Comparison of ENCODE assay signal across 8 cellular contexts in genomic region chr12:106246891-106247730, GRCh38. TPM values are rescaled to one million over a fixed set of nuclear protein-coding genes. Genes with fewer than 3 reads are reported as not detected.
A peak's percentile ranks its signal among the peaks of the same experiment; 100 is the strongest.
DNase-seq lines count a peak whose midpoint lies in the region; ATAC-seq, FAIRE-seq and TF ChIP-seq lines count a peak whose summit lies in the region.

No MANE protein-coding gene starts in this region.

- POLR2A ChIA-PET in HepG2 (lab: Yijun Ruan, JAX): interaction anchor here (0.9 to 2.3 kb wide), 6 partner anchors 28 to 111 kb away, joined by 3 to 13 read pairs (median 4); no protein-coding TSS in a partner anchor

- TF ChIP-seq POLR2A in HepG2 (IDR thresholded peaks at IDR 0.05; ENCODE audit: insufficient read depth in 1 of 2, low read depth in 2 of 2, low read length in 2 of 2): no peak

- H3K27me3 ChIP-seq in KMS-11 (ENCODE audit: insufficient read depth, low read depth) (no peaks in the 10 kb centered on the region), dorsolateral prefrontal cortex (no peaks in the 10 kb centered on the region), HepG2 (ENCODE audit: control insufficient read depth in 1 of 2, insufficient read depth in 2 of 2, low read length in 2 of 2) (peaks cover 0 to 4% of the 10 kb centered on the region in 2 experiments; a peak in 1 of 5 replicates)

- intact Hi-C loops in dorsolateral prefrontal cortex (cut with DNase I): loop anchor here (5.0 kb wide), 4 partner anchors 35 to 110 kb away; partner anchors contain the start of genes POLR3B (in 1 of the 2) and TCP11L2 (in 1 of the 2)
- intact Hi-C loops in HepG2 (cut with micrococcal nuclease; ENCODE audit: unreplicated experiment): loop anchor here (5.0 kb wide), 1 partner anchor 100 kb away; no protein-coding TSS in a partner anchor

- in situ Hi-C loops in HepG2 (cut with HindIII; ENCODE audit: extremely low pct_ligation_motif_present, low pct_unique_long_range_greater_than_20kb): no loop called here

- H3K4me3 ChIP-seq in KMS-11 (IDR thresholded peaks at IDR 0.05; ENCODE audit: insufficient read depth, low read depth, low read length): no peak overlapping the region
- peak overlapping the region; percentile 62 to 92 (median 81) for H3K4me3 ChIP-seq in dorsolateral prefrontal cortex
- H3K4me3 ChIP-seq in HepG2 (replicated peaks in 1 of 3; ENCODE audit: insufficient read depth in 1 of 3, low read depth in 2 of 3, low read length in 3 of 3): peak overlapping the region; percentile 80 to 90 (median 83)

- FAIRE-seq in HepG2 (lab: Jason Lieb, UNC): no peak

- H3K4me1 ChIP-seq in KMS-11 (ENCODE audit: low read depth, poor library complexity, severe bottlenecking) (peaks cover 11% of the 10 kb centered on the region), HepG2 (ENCODE audit: insufficient read depth, low read length) (peaks cover 49% of the 10 kb centered on the region)

- CTCF ChIA-PET in HepG2 (lab: Yijun Ruan, JAX; ENCODE audit: low intra/inter-chr PET ratio, low total read pairs): no interaction called here

- no TSS peak for BruUV-seq in HepG2 (replicated peaks; lab: Mats Ljungman, UMichigan)

- WGBS in HepG2 (ENCODE audit: low lambda C conversion rate): 18% methylated on average over 9 of the region's 81 CpGs

- ATAC-seq in HepG2: peak; percentile 59

- H2AFZ ChIP-seq in KMS-11 (ENCODE audit: low read depth): peak overlapping the region; percentile 61
- no peak overlapping the region for H2AFZ ChIP-seq in HepG2 (ENCODE audit: low read length)

- H3K4me2 ChIP-seq in KMS-11: peak overlapping the region; percentile 71
- peak overlapping the region; percentile 95 for H3K4me2 ChIP-seq in HepG2 (ENCODE audit: low read depth, low read length)

- H3K27ac ChIP-seq in KMS-11 (no peak overlapping the region), dorsolateral prefrontal cortex (peak overlapping the region in 57 of 59 donors; percentile 29 to 97 (median 84)), HepG2 (ENCODE audit: extremely low read length, insufficient read depth, low read length) (peak overlapping the region; percentile 43)

- peak; percentile 65 for DNase-seq in CD1c-positive myeloid dendritic cell (ENCODE audit: extremely low spot score)
- peak; percentile 82 for DNase-seq in GM20000 (ENCODE audit: low spot score)
- peak; percentile 65 for DNase-seq in activated CD4-positive, alpha-beta T cell treated with anti-CD3 and anti-CD28 coated beads, Interleukin-2, amount 50 U/mL, for 1 hour
- peak in 4 of 10 donors; percentile 43 to 67 (median 65) for DNase-seq in dorsolateral prefrontal cortex
- no peak for DNase-seq in HepG2 (ENCODE audit: low spot score)
- peak in 2 of 3 experiments; percentile 24 to 44 for DNase-seq in stimulated activated CD4-positive, alpha-beta T cell treated with anti-CD3 and anti-CD28 coated beads, TNF-alpha, amount 100 ng/mL, for 24 hours (ENCODE audit: low read depth in 3 of 3)
- DNase-seq in OCI-M1 (lab: John Stamatoyannopoulos, UW): no peak

- H3K9ac ChIP-seq in KMS-11 (peak overlapping the region; percentile 50; the same call in 1 of the 2 replicates), HepG2 (ENCODE audit: insufficient read depth, low read depth, low read length) (peak overlapping the region; percentile 83)

- H3K36me3 ChIP-seq in KMS-11 (ENCODE audit: insufficient read depth) (no peaks in the 10 kb centered on the region), HepG2 (replicated peaks in 1 of 2; ENCODE audit: control insufficient read depth in 1 of 2, insufficient read depth in 2 of 2, low read length in 2 of 2) (peaks cover 1 to 9% of the 10 kb centered on the region in 2 experiments; a peak in 3 of 5 replicates)

- no peaks in the 10 kb centered on the region for H4K20me1 ChIP-seq in KMS-11 (ENCODE audit: insufficient read depth)
- no peaks in the 10 kb centered on the region; the same call in 1 of the 2 replicates for H4K20me1 ChIP-seq in HepG2 (ENCODE audit: insufficient read depth, low read length)

- TF ChIP-seq EP300 in HepG2 (IDR thresholded peaks at IDR 0.05; ENCODE audit: low read depth in 2 of 2, low read length in 2 of 2) (no peak), HepG2 (CRISPR knock-in tag; IDR thresholded peaks at IDR 0.05; ENCODE audit: borderline replicate concordance) (no peak)

- H3K9me3 ChIP-seq in HepG2 (ENCODE audit: low read length): no peaks in the 10 kb centered on the region

- H3K79me2 ChIP-seq in KMS-11 (ENCODE audit: insufficient read depth, low read depth) (no peaks in the 10 kb centered on the region), HepG2 (ENCODE audit: insufficient read depth, low read length) (peaks cover 7% of the 10 kb centered on the region)

- TF ChIP-seq CTCF in GM20000 (IDR thresholded peaks at IDR 0.05; ENCODE audit: extremely low read depth, missing control alignments) (no peak), KMS-11 (conservative IDR thresholded peaks at IDR 0.05; ENCODE audit: low read depth, low read length) (no peak), dorsolateral prefrontal cortex (IDR thresholded peaks at IDR 0.05 in 54 of 56, conservative IDR thresholded peaks at IDR 0.05 in 2 of 56; ENCODE audit: low read depth in 1 of 56, partially characterized antibody in 56 of 56) (no peak), HepG2 (CRISPR knock-in tag; IDR thresholded peaks at IDR 0.05) (0 out of 2 replicates have a peak, but pooled peaks have one; percentile 5)

- TF ChIP-seq RAD21 in HepG2 (CRISPR knock-in tag; IDR thresholded peaks at IDR 0.05): no peak

TF ChIP-seq in HepG2, 621 proteins besides CTCF, POLR2A, EP300 and RAD21 (continues in another document):
- TF ChIP-seq, protein P1, sequence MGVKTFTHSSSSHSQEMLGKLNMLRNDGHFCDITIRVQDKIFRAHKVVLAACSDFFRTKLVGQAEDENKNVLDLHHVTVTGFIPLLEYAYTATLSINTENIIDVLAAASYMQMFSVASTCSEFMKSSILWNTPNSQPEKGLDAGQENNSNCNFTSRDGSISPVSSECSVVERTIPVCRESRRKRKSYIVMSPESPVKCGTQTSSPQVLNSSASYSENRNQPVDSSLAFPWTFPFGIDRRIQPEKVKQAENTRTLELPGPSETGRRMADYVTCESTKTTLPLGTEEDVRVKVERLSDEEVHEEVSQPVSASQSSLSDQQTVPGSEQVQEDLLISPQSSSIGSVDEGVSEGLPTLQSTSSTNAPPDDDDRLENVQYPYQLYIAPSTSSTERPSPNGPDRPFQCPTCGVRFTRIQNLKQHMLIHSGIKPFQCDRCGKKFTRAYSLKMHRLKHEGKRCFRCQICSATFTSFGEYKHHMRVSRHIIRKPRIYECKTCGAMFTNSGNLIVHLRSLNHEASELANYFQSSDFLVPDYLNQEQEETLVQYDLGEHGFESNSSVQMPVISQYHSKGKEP (CRISPR knock-in tag; IDR thresholded peaks at IDR 0.05): no peak
- TF ChIP-seq ZNF160 (CRISPR knock-in tag; IDR thresholded peaks at IDR 0.05): 0 out of 2 replicates have a peak, but pooled peaks have one; percentile 24

RNA-seq across cellular contexts. Expression of gene CKAP4, which starts 0.7 kb away (rescaled TPM):
- 10 to 100 TPM; 11.0 to 24.2 (median 17.7) TPM for total RNA-seq in dorsolateral prefrontal cortex
- total RNA-seq in HepG2 (2016; rRNA removed; fragmentation: Illumina TruSeq; extraction: Trizol): 37.3 and 70.2 TPM in 2 replicates
- 3.7 and 3.9 TPM in 2 replicates for total RNA-seq in HepG2 (2016; cell fraction: cytosol; rRNA removed; fragmentation: Illumina TruSeq; extraction: Trizol; ENCODE audit: low read depth)
- 34.6 and 68.5 TPM in 2 replicates for total RNA-seq in HepG2 (2016; cell fraction: insoluble cytoplasmic fraction; rRNA removed; fragmentation: Illumina TruSeq; extraction: Trizol)
- 14.7 and 15.5 TPM in 2 replicates for total RNA-seq in HepG2 (2016; cell fraction: membrane; rRNA removed; fragmentation: Illumina TruSeq; extraction: Trizol)
- 67.9 and 80.5 TPM in 2 replicates for total RNA-seq in HepG2 (2016; cell fraction: nucleus; rRNA removed; fragmentation: Illumina TruSeq; extraction: Trizol)
- 39.2 and 45.4 TPM in 2 replicates for polyA plus RNA-seq in HepG2 (2011; rRNA removed)
- polyA plus RNA-seq in HepG2 (2011; cell fraction: cytosol; rRNA removed): 30.8 and 37.4 TPM in 2 replicates
- polyA plus RNA-seq in HepG2 (2011; cell fraction: nucleus; rRNA removed): 17.5 and 20.0 TPM in 2 replicates
- polyA plus RNA-seq in HepG2 (2012): 76.8 and 81.5 TPM in 2 replicates
- 4.9 and 5.3 TPM in 2 replicates for polyA plus RNA-seq in HepG2 (2016; cell fraction: cytosol; fragmentation: Illumina TruSeq; extraction: Trizol; ENCODE audit: low read depth)
- polyA plus RNA-seq in HepG2 (2016; cell fraction: insoluble cytoplasmic fraction; fragmentation: Illumina TruSeq; extraction: Trizol; ENCODE audit: low read depth): 44.7 and 53.0 TPM in 2 replicates
- 13.7 and 14.8 TPM in 2 replicates for polyA plus RNA-seq in HepG2 (2016; cell fraction: membrane; fragmentation: Illumina TruSeq; extraction: Trizol; ENCODE audit: low read depth)
- polyA plus RNA-seq in HepG2 (2016; cell fraction: nucleus; fragmentation: Illumina TruSeq; extraction: Trizol; ENCODE audit: insufficient read depth, low read depth): 125 and 131 TPM in 2 replicates
- polyA minus RNA-seq in HepG2 (2011; rRNA and poly(A)+ RNA removed; ENCODE audit: low replicate concordance): 17.1 and 29.8 TPM in 2 replicates
- polyA minus RNA-seq in HepG2 (2011; cell fraction: cytosol; rRNA and poly(A)+ RNA removed): 29.4 and 33.1 TPM in 2 replicates
- polyA minus RNA-seq in HepG2 (2011; cell fraction: nucleus; rRNA and poly(A)+ RNA removed): 11.7 and 15.9 TPM in 2 replicates

RNA-seq across cellular contexts. Expression of gene TCP11L2, which starts 55.4 kb away (rescaled TPM):
- total RNA-seq in dorsolateral prefrontal cortex (100 to 1,000 TPM in 2 of 120 experiments, 10 to 100 TPM in 118; 20.9 to 141 (median 42.8) TPM), HepG2 (2016; rRNA removed; fragmentation: Illumina TruSeq; extraction: Trizol) (4.6 TPM in 2 replicates)
- total RNA-seq in HepG2 (2016; cell fraction: cytosol; rRNA removed; fragmentation: Illumina TruSeq; extraction: Trizol; ENCODE audit: low read depth): 1.1 and 1.3 TPM in 2 replicates
- 3.7 and 4.3 TPM in 2 replicates for total RNA-seq in HepG2 (2016; cell fraction: insoluble cytoplasmic fraction; rRNA removed; fragmentation: Illumina TruSeq; extraction: Trizol)
- total RNA-seq in HepG2 (2016; cell fraction: membrane; rRNA removed; fragmentation: Illumina TruSeq; extraction: Trizol): 1.4 and 2.2 TPM in 2 replicates
- 5.1 and 5.6 TPM in 2 replicates for total RNA-seq in HepG2 (2016; cell fraction: nucleus; rRNA removed; fragmentation: Illumina TruSeq; extraction: Trizol)
- polyA plus RNA-seq in HepG2 (2011; rRNA removed): 24.1 and 29.2 TPM in 2 replicates
- 10.5 and 16.7 TPM in 2 replicates for polyA plus RNA-seq in HepG2 (2011; cell fraction: cytosol; rRNA removed)
- 21.9 and 33.5 TPM in 2 replicates for polyA plus RNA-seq in HepG2 (2011; cell fraction: nucleus; rRNA removed)
- 16.7 and 20.6 TPM in 2 replicates for polyA plus RNA-seq in HepG2 (2012)
- polyA plus RNA-seq in HepG2 (2016; cell fraction: cytosol; fragmentation: Illumina TruSeq; extraction: Trizol; ENCODE audit: low read depth): 0.17 and 0.33 TPM in 2 replicates
- polyA plus RNA-seq in HepG2 (2016; cell fraction: insoluble cytoplasmic fraction; fragmentation: Illumina TruSeq; extraction: Trizol; ENCODE audit: low read depth): 1.5 and 1.6 TPM in 2 replicates
- 0.25 and 0.38 TPM in 2 replicates for polyA plus RNA-seq in HepG2 (2016; cell fraction: membrane; fragmentation: Illumina TruSeq; extraction: Trizol; ENCODE audit: low read depth)
- 4.4 and 4.8 TPM in 2 replicates for polyA plus RNA-seq in HepG2 (2016; cell fraction: nucleus; fragmentation: Illumina TruSeq; extraction: Trizol; ENCODE audit: insufficient read depth, low read depth)
- polyA minus RNA-seq in HepG2 (2011; rRNA and poly(A)+ RNA removed; ENCODE audit: low replicate concordance): 9.5 and 54.7 TPM in 2 replicates
- polyA minus RNA-seq in HepG2 (2011; cell fraction: cytosol; rRNA and poly(A)+ RNA removed): 41.0 and 60.4 TPM in 2 replicates
- polyA minus RNA-seq in HepG2 (2011; cell fraction: nucleus; rRNA and poly(A)+ RNA removed): 73.6 and 109 TPM in 2 replicates

Comparison
In these comparisons a context has a peak if more than half of its experiments do, and no peak if none do; other contexts are left out.
1. DNase-seq: peak in CD1c-positive myeloid dendritic cell (single experiment), GM20000 (single experiment), activated CD4-positive, alpha-beta T cell treated with anti-CD3 and anti-CD28 coated beads, Interleukin-2, amount 50 U/mL, for 1 hour (single experiment) and stimulated activated CD4-positive, alpha-beta T cell treated with anti-CD3 and anti-CD28 coated beads, TNF-alpha, amount 100 ng/mL, for 24 hours (2 of 3); none in HepG2 (single experiment) and OCI-M1 (single experiment).